ENCODE assay signal across 17 cellular contexts in the genomic region with DNA sequence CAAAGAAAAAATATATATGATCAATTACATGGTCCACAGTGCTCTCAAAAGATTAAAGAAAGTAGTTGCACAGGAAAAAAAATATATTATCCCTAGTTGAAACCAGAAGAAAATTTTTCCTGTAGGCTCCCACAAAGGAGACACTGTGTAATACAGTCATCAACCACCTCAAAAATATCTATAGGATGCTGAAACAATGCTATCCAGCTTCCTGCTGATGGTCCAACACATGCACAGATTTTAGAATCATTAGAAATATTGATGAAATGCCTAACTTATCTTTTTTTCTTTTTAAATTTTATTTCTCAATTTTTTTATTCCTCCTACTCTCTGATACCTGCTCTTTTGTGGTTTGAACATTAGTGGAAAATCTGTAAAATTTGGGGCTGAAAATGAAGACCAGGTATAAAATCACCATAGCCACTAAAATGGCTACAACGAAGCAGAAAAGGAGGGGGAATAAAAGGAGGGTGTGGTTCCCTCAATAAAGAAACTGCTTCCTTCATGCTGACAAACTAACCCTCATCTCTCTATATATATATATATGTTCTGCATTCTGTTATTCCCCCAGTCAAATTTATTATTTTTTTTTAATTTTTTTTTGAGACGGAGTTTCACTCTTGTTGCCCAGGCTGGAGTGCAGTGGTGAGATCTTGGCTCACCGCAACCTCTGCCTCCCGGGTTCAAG. TPM values are rescaled to one million over a fixed set of nuclear protein-coding genes. Genes with fewer than 3 reads are reported as not detected.
A peak's percentile ranks its signal among the peaks of the same experiment; 100 is the strongest.
DNase-seq lines count a peak whose midpoint lies in the region; ATAC-seq and TF ChIP-seq lines count a peak whose summit lies in the region.
"Had no signal": no experiment of that assay in that cellular context is flagged by ENCODE, and none has a peak within 500 bp of the region (broad histone marks: within the 10 kb centered on the region; RNA-seq: fewer than 3 reads in every experiment).

No MANE protein-coding gene starts in this region.

- H3K4me1 ChIP-seq in HEK293 (ENCODE audit: control insufficient read depth, insufficient read depth, low read length), result no peaks in the 10 kb centered on the region
- H3K4me1 ChIP-seq in colonic mucosa, result no peaks in the 10 kb centered on the region
- H3K4me1 ChIP-seq in mucosa of descending colon (ENCODE audit: low read depth), result peaks cover 5% of the 10 kb centered on the region
- H3K4me1 ChIP-seq: A549; BLaER1 treated with 17β-estradiol and CSF1 and Interleukin-3, amounts not matched to agents 10 nM and 100 nM; Caco-2 had no signal

- no peak overlapping the region for H3K9ac ChIP-seq in colonic mucosa (ENCODE audit: low read depth in 2 of 2, low read length in 2 of 2)
- H3K9ac ChIP-seq: BLaER1 treated with 17β-estradiol and CSF1 and Interleukin-3, amounts not matched to agents 10 nM and 100 nM had no signal

- intact Hi-C loops in colonic mucosa (cut with DNase I) (no loop called here), mucosa of descending colon (cut with DNase I, micrococcal nuclease) (no loop called here)

- CTCF ChIA-PET in HEK293 (lab: Yijun Ruan, JAX), result interaction anchor here (0.6 to 0.9 kb wide), 2 partner anchors 21 to 249 kb away, joined by 3 to 6 read pairs; no protein-coding TSS in a partner anchor

- H3K36me3 ChIP-seq in HEK293 (ENCODE audit: control insufficient read depth in 2 of 2, insufficient read depth in 1 of 2, low read length in 2 of 2) (no peaks in the 10 kb centered on the region), colonic mucosa (no peaks in the 10 kb centered on the region), mucosa of descending colon (ENCODE audit: low read depth) (no peaks in the 10 kb centered on the region)
- H3K36me3 ChIP-seq: BLaER1 treated with 17β-estradiol and CSF1 and Interleukin-3, amounts not matched to agents 10 nM and 100 nM had no signal

- peak; percentile 69 for ATAC-seq in mucosa of descending colon
- no peak for ATAC-seq in HG03108 (IDR thresholded peaks at IDR 0.05; ENCODE audit: unreplicated experiment)
- ATAC-seq: A549; CD8-positive, alpha-beta T cell had no signal

- H3K27ac ChIP-seq in HEK293 (ENCODE audit: extremely low read depth, low read depth, low read length) (no peak overlapping the region), colonic mucosa (peak overlapping the region; percentile 69)
- H3K27ac ChIP-seq: 22Rv1; A549; BLaER1 treated with 17β-estradiol and CSF1 and Interleukin-3, amounts not matched to agents 10 nM and 100 nM; C4-2B had no signal

- POLR2A ChIA-PET in HEK293 (lab: Yijun Ruan, JAX), result no interaction called here

- TF ChIP-seq CTCF in HEK293 (tag by site-specific recombination; IDR thresholded peaks at IDR 0.05), result no peak
- TF ChIP-seq CTCF in colonic mucosa (IDR thresholded peaks at IDR 0.05), result no peak
- no peak for TF ChIP-seq CTCF in mucosa of descending colon (IDR thresholded peaks at IDR 0.05)

- H3K9me3 ChIP-seq in HEK293 (ENCODE audit: control insufficient read depth, insufficient read depth, low read depth, low read length), result no peaks in the 10 kb centered on the region
- no peaks in the 10 kb centered on the region for H3K9me3 ChIP-seq in colonic mucosa
- H3K9me3 ChIP-seq in mucosa of descending colon, result no peaks in the 10 kb centered on the region
- H3K9me3 ChIP-seq: A549; BLaER1 treated with 17β-estradiol and CSF1 and Interleukin-3, amounts not matched to agents 10 nM and 100 nM; Caco-2 had no signal

- DNase-seq in colonic mucosa (no peak), mucosa of descending colon (no peak), mucosa of gallbladder (ENCODE audit: low spot score) (no peak), SHP77 (lab: John Stamatoyannopoulos, UW) (no peak)
- DNase-seq: AML-193; Caco-2; Calu3; CD4-positive, alpha-beta T cell; CD8-positive, alpha-beta T cell; DMS79 treated with DMSO at 0.1 percent for 48 hours; GF-D8 had no signal

- no peaks in the 10 kb centered on the region for H3K27me3 ChIP-seq in colonic mucosa
- H3K27me3 ChIP-seq: BLaER1 treated with 17β-estradiol and CSF1 and Interleukin-3, amounts not matched to agents 10 nM and 100 nM had no signal

- no peak overlapping the region for H3K4me3 ChIP-seq in HEK293 (ENCODE audit: low read depth, low read length)
- no peak overlapping the region for H3K4me3 ChIP-seq in colonic mucosa
- no peak overlapping the region for H3K4me3 ChIP-seq in mucosa of descending colon
- H3K4me3 ChIP-seq: A549; BLaER1 treated with 17β-estradiol and CSF1 and Interleukin-3, amounts not matched to agents 10 nM and 100 nM had no signal

TF ChIP-seq in HEK293, 187 proteins besides CTCF, POLR2A, EP300 and RAD21:
- no peak for TF ChIP-seq ZNF624 (tag by site-specific recombination; IDR thresholded peaks at IDR 0.05)
- TF ChIP-seq ZNF664 (tag by site-specific recombination; IDR thresholded peaks at IDR 0.05), result peak; percentile 63; the same call in 1 of the 2 replicates
- peak; percentile 98 for TF ChIP-seq ZNF214 (tag by site-specific recombination; IDR thresholded peaks at IDR 0.05; ENCODE audit: borderline replicate concordance)
- no peak for TF ChIP-seq ZNF394 (tag by site-specific recombination; IDR thresholded peaks at IDR 0.05; ENCODE audit: borderline replicate concordance)
- TF ChIP-seq ZNF133 (tag by site-specific recombination; IDR thresholded peaks at IDR 0.05), result peak; percentile 81

RNA-seq across cellular contexts. Expression of gene FBXO28, which starts 28.3 kb away (rescaled TPM):
- 10 to 100 TPM; 35.1 to 42.7 TPM for total RNA-seq in colonic mucosa
- 10 to 100 TPM; 31.5 to 35.0 (median 31.6) TPM for total RNA-seq in mucosa of descending colon
- 29.6 TPM for total RNA-seq in mucosa of gallbladder
